ENCODE assay signal across 16 cellular contexts in genomic region chr7:47026733-47027450, GRCh38.
"Had no signal": no experiment of that assay in that cellular context is flagged by ENCODE, and none has a peak within 500 bp of the region (broad histone marks: within the 10 kb centered on the region; RNA-seq: fewer than 3 reads in every experiment).

No MANE protein-coding gene starts in this region.

- DNase-seq: activated CD4-positive, alpha-beta memory T cell treated with anti-CD3 and anti-CD28 coated beads for 36 hours; activated CD8-positive, alpha-beta memory T cell treated with anti-CD3 and anti-CD28 coated beads, Interleukin-2, amount 10 ng/mL, durations not matched to agents 7 days and 5 days; dermis blood vessel endothelial cell; effector memory CD8-positive, alpha-beta T cell; esophagus squamous epithelium; hypothalamus; islet precursor cell; mammary epithelial cell; midbrain; nephron progenitor cell; occipital lobe; posterior cingulate gyrus; spleen; stimulated activated naive B cell treated with anti-CD40 and anti-IgM and Interleukin-4, amounts not matched to agents 10 μg/mL and 1 μg/mL and 100 μg/mL, for 72 hours; upper lobe of right lung had no signal

- ATAC-seq: activated CD8-positive, alpha-beta memory T cell treated with anti-CD3 and anti-CD28 coated beads, Interleukin-2, amount 10 ng/mL, durations not matched to agents 7 days and 5 days; effector memory CD8-positive, alpha-beta T cell; left lobe of liver; stimulated activated naive B cell treated with anti-CD40 and anti-IgM and Interleukin-4, amounts not matched to agents 10 μg/mL and 1 μg/mL and 100 μg/mL, for 72 hours; upper lobe of right lung had no signal
